ENCODE assay signal across 23 cellular contexts in genomic region chr3:155076888-155077287, GRCh38. TPM values are rescaled to one million over a fixed set of nuclear protein-coding genes. Genes with fewer than 3 reads are reported as not detected.
"Had no signal": no experiment of that assay in that cellular context is flagged by ENCODE, and none has a peak within 500 bp of the region (broad histone marks: within the 10 kb centered on the region; RNA-seq: fewer than 3 reads in every experiment).

No MANE protein-coding gene starts in this region.

- H3K27me3 ChIP-seq: neutrophil, ovary, right atrium auricular region, vagina had no signal

- FAIRE-seq: endometrium had no signal

- H3K9me3 ChIP-seq: gastrocnemius medialis, neutrophil, ovary, prostate gland had no signal

- DNase-seq: activated B cell treated with CpG ODN at 0.5 μM for 24 hours; activated CD4-positive, alpha-beta T cell treated with anti-CD3 and anti-CD28 coated beads for 36 hours; activated CD4-positive, alpha-beta T cell treated with anti-CD3 and anti-CD28 coated beads, Interleukin-2, amount 50 U/mL, for 4 hours; activated CD8-positive, alpha-beta memory T cell treated with anti-CD3 and anti-CD28 coated beads for 24 hours; activated CD8-positive, alpha-beta memory T cell treated with anti-CD3 and anti-CD28 coated beads, Interleukin-2, amount 50 U/mL, for 4 hours; activated naive CD4-positive, alpha-beta T cell treated with anti-CD3 and anti-CD28 coated beads for 36 hours; activated T-cell treated with anti-CD3 and anti-CD28 coated beads, Interleukin-2, amount 50 U/mL, for 24 hours; amygdala; effector CD4-positive, alpha-beta T cell; erythroblast; gastrocnemius medialis; hippocampal formation; ovary; spleen; stimulated activated CD4-positive, alpha-beta T cell treated with anti-CD3 and anti-CD28 coated beads, Interleukin-4, amount 100 ng/mL, for 24 hours; stimulated activated naive CD4-positive, alpha-beta T cell treated with Interleukin-2 at 50 U/mL for 16 hours had no signal

- ATAC-seq: activated CD4-positive, alpha-beta T cell treated with anti-CD3 and anti-CD28 coated beads for 36 hours; gastrocnemius medialis had no signal

- H3K27ac ChIP-seq: cardiac muscle cell, gastrocnemius medialis, neutrophil, ovary, prostate gland, right atrium auricular region, spleen, thoracic aorta, vagina had no signal

- H3K36me3 ChIP-seq: cardiac muscle cell, gastrocnemius medialis, neutrophil, ovary, prostate gland, right atrium auricular region, spleen, thoracic aorta, vagina had no signal

- H3K4me3 ChIP-seq: cardiac muscle cell, gastrocnemius medialis, ovary, prostate gland, right atrium auricular region, spleen, thoracic aorta, vagina had no signal

- H3K4me1 ChIP-seq: prostate gland had no signal

RNA-seq across cellular contexts. Expression of gene MME, which starts 3.2 kb away (rescaled TPM):
- total RNA-seq: activated naive CD4-positive, alpha-beta T cell treated with anti-CD3 and anti-CD28 coated beads for 36 hours had no signal
